Comparison of ENCODE assay signal across 8 cellular contexts in the genomic region with DNA sequence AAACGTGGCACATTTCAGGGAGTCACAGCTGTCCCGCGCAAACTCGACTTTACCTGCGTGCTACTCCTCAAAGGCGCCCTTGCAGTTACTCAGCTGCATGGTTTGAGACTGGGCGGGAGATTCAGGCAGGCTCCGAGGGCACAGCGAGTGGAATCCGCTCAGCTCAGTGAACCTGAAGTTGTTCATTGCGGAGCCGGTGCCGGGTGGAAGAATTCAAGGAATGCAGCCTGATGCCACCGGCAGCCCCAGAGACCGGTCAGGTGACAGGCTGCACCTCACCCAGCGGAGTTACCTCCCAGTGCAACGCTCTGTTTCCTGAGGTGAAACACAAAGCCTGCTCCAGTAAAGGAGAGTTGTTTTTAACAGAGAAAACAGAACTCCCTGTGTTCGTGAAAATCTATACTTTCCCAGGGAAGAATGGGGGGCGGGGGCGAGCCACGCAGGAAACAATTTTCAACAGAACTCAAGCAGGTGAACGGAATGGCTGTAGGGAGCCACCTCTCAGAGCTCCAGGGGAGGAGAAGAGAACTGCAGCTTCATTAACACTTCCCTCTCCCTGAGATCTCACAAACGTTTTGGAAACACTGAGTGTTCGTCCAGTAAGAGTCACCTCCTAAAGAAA. TPM values are rescaled to one million over a fixed set of nuclear protein-coding genes. Genes with fewer than 3 reads are reported as not detected.
DNase-seq lines count a peak whose midpoint lies in the region; ATAC-seq and TF ChIP-seq lines count a peak whose summit lies in the region.

No MANE protein-coding gene starts in this region.

- no peaks in the 10 kb centered on the region for H3F3A ChIP-seq in PC-3 (ENCODE audit: low read length, unreplicated experiment)

- intact Hi-C loops in Calu3 (cut with micrococcal nuclease; ENCODE audit: unreplicated experiment), result loop anchor here (5.0 kb wide), 1 partner anchor 337 kb away; the partner anchor contains the start of gene CCNL1
- intact Hi-C loops in PC-3 (cut with micrococcal nuclease), result loop anchor here (1.0 kb wide), 1 partner anchor 33 kb away; no protein-coding TSS in a partner anchor

- H3K4me3 Mint-ChIP-seq in Calu3 (ENCODE audit: low read depth, unreplicated experiment) (peak overlapping the region; percentile 81), osteocyte (ENCODE audit: unreplicated experiment) (peak overlapping the region; percentile 70)

- H3K27ac ChIP-seq in PC-3 (ENCODE audit: low read length), result peak overlapping the region; percentile 80

- H3K36me3 Mint-ChIP-seq in Calu3 (ENCODE audit: insufficient read depth, unreplicated experiment), result peaks cover 33% of the 10 kb centered on the region
- H3K36me3 Mint-ChIP-seq in osteocyte (ENCODE audit: unreplicated experiment), result no peaks in the 10 kb centered on the region

- H3K79me2 ChIP-seq in PC-3 (ENCODE audit: low read length), result no peaks in the 10 kb centered on the region

- DNase-seq in Calu3, result peak; percentile 93
- DNase-seq in PC-3, result peak; percentile 93
- DNase-seq in fibroblast of villous mesenchyme (ENCODE audit: low read depth), result no peak
- no peak for DNase-seq in osteocyte (ENCODE audit: extremely low spot score, unreplicated experiment)
- DNase-seq in OCI-M1 (lab: John Stamatoyannopoulos, UW), result no peak
- DNase-seq in GOT3 (lab: John Stamatoyannopoulos, UW), result no peak
- DNase-seq in stimulated activated naive CD4-positive, alpha-beta T cell treated with Interleukin-2 at 50 U/mL for 16 hours (lab: John Stamatoyannopoulos, UW), result no peak

- ATAC-seq in PC-3 (peak; percentile 89), HG02798 (IDR thresholded peaks at IDR 0.05; ENCODE audit: poor library complexity, unreplicated experiment) (no peak)

- H3K4me1 Mint-ChIP-seq in Calu3 (ENCODE audit: low read depth, unreplicated experiment) (peaks cover 80% of the 10 kb centered on the region), osteocyte (ENCODE audit: unreplicated experiment) (peaks cover 30% of the 10 kb centered on the region)

- H3K4me2 ChIP-seq in PC-3 (ENCODE audit: low read length), result peak overlapping the region; percentile 83

- H3K9ac ChIP-seq in PC-3 (ENCODE audit: low read length), result peak overlapping the region; percentile 63

- CTCF ChIA-PET in Calu3 (lab: Charles Lee) (interaction anchor here (0.7 to 3.3 kb wide), 18 partner anchors 11 to 362 kb away, joined by 3 to 16 read pairs (median 4); partner anchors contain the start of gene PTX3), PC-3 (lab: Charles Lee) (interaction anchor here (0.8 to 1.4 kb wide), 4 partner anchors 32 to 297 kb away, joined by 4 to 5 read pairs (median 4); no protein-coding TSS in a partner anchor)

- no peaks in the 10 kb centered on the region for H3K27me3 ChIP-seq in PC-3 (ENCODE audit: low read length)

- no peaks in the 10 kb centered on the region for H3K9me3 ChIP-seq in PC-3 (ENCODE audit: low read length)

- POLR2A ChIA-PET in PC-3 (lab: Charles Lee; ENCODE audit: unreplicated experiment), result interaction anchor here (0.6 to 1.8 kb wide), 4 partner anchors 29 to 63 kb away, joined by 3 to 11 read pairs (median 5); partner anchors contain the start of gene PTX3

- H3K4me1 ChIP-seq in PC-3 (ENCODE audit: insufficient read depth, low read length), result peaks cover 39% of the 10 kb centered on the region

- no peaks in the 10 kb centered on the region for H3K9me2 ChIP-seq in PC-3 (replicated peaks; ENCODE audit: low read length)

- TF ChIP-seq CTCF in Calu3 (IDR thresholded peaks at IDR 0.05; ENCODE audit: unreplicated experiment) (no peak), PC-3 (conservative IDR thresholded peaks at IDR 0.05; ENCODE audit: low read depth, low read length) (0 out of 2 replicates have a peak, but pooled peaks have one; percentile 12), fibroblast of villous mesenchyme (IDR thresholded peaks at IDR 0.05; ENCODE audit: insufficient read depth, low read depth, low read length) (no peak), osteocyte (IDR thresholded peaks at IDR 0.05) (no peak)

- H2AFZ ChIP-seq in PC-3 (ENCODE audit: low read length), result peak overlapping the region; percentile 85

- H3K4me3 ChIP-seq in PC-3 (ENCODE audit: low read length), result peak overlapping the region; percentile 59
- H3K4me3 ChIP-seq in fibroblast of villous mesenchyme (ENCODE audit: low read depth, low read length), result peak overlapping the region; percentile 50

- H3K27me3 Mint-ChIP-seq in Calu3 (ENCODE audit: unreplicated experiment) (no peaks in the 10 kb centered on the region), osteocyte (ENCODE audit: unreplicated experiment) (no peaks in the 10 kb centered on the region)

- H3K36me3 ChIP-seq in PC-3 (ENCODE audit: low read depth, low read length), result no peaks in the 10 kb centered on the region

- no peaks in the 10 kb centered on the region for H4K20me1 ChIP-seq in PC-3 (ENCODE audit: low read length)

- H3K27ac Mint-ChIP-seq in Calu3 (ENCODE audit: unreplicated experiment) (peak overlapping the region; percentile 95), osteocyte (ENCODE audit: unreplicated experiment) (no peak overlapping the region)

- no peaks in the 10 kb centered on the region for H3K9me3 Mint-ChIP-seq in Calu3 (ENCODE audit: low read depth, unreplicated experiment)
- no peaks in the 10 kb centered on the region for H3K9me3 Mint-ChIP-seq in osteocyte (ENCODE audit: unreplicated experiment)

- no TSS peak for BruUV-seq in Calu3 (replicated peaks; lab: Mats Ljungman, UMichigan)
- no TSS peak for BruUV-seq in PC-3 (replicated peaks; lab: Mats Ljungman, UMichigan)

RNA-seq across cellular contexts. Expression of gene VEPH1, which starts 3.8 kb away (rescaled TPM):
- 26.0 and 35.1 TPM in 2 replicates for total RNA-seq in Calu3 (2022)
- total RNA-seq in PC-3 (2014; rRNA removed), result 11.5 and 27.3 TPM in 2 replicates
- total RNA-seq in fibroblast of villous mesenchyme, result 8.6 and 10.3 TPM in 2 replicates
- total RNA-seq in osteocyte, result 0.21 and 0.46 TPM in 2 replicates

Comparison
In these comparisons a context has a peak if more than half of its experiments do, and no peak if none do; other contexts are left out.
1. DNase-seq: peak in Calu3 (single experiment) and PC-3 (single experiment); none in fibroblast of villous mesenchyme (single experiment), osteocyte (single experiment), OCI-M1 (single experiment), GOT3 (single experiment) and stimulated activated naive CD4-positive, alpha-beta T cell treated with Interleukin-2 at 50 U/mL for 16 hours (single experiment).